8 cellular contexts compared by ENCODE assay signal in genomic region chr1:54888080-54888733, GRCh38. TPM values are rescaled to one million over a fixed set of nuclear protein-coding genes. Genes with fewer than 3 reads are reported as not detected.
A peak's percentile ranks its signal among the peaks of the same experiment; 100 is the strongest.
DNase-seq lines count a peak whose midpoint lies in the region; ATAC-seq, FAIRE-seq and TF ChIP-seq lines count a peak whose summit lies in the region.

No MANE protein-coding gene starts in this region.

- no peaks in the 10 kb centered on the region for H3K27me3 ChIP-seq in keratinocyte (ENCODE audit: control insufficient read depth, extremely low read depth, insufficient read depth, low read length)
- no peaks in the 10 kb centered on the region for H3K27me3 ChIP-seq in upper lobe of left lung

- H4K20me1 ChIP-seq in keratinocyte (ENCODE audit: control insufficient read depth, extremely low read depth, insufficient read depth, low read length) = peaks cover 32% of the 10 kb centered on the region

- no peak for ATAC-seq in activated CD8-positive, alpha-beta T cell treated with anti-CD3 and anti-CD28 coated beads, Interleukin-2, amount 10 ng/mL, durations not matched to agents 7 days and 5 days
- ATAC-seq in upper lobe of left lung (ENCODE audit: low FRiP score in 2 of 2) = peak in 1 of 2 donors; percentile 78
- no peak for ATAC-seq in GM21825 (IDR thresholded peaks at IDR 0.05; ENCODE audit: unreplicated experiment)

- FAIRE-seq in keratinocyte (lab: Jason Lieb, UNC) = peak; percentile 17

- CTCF ChIA-PET in activated CD8-positive, alpha-beta T cell treated with anti-CD3 and anti-CD28 coated beads, Interleukin-2, amount 10 ng/mL, durations not matched to agents 7 days and 5 days (lab: Charles Lee) = interaction anchor here (0.9 to 1.9 kb wide), 5 partner anchors 16 to 63 kb away, joined by 3 to 11 read pairs (median 5); no protein-coding TSS in a partner anchor

- peak overlapping the region in 1 of 3 experiments; percentile 93 for H3K4me3 ChIP-seq in keratinocyte (ENCODE audit: control insufficient read depth in 2 of 3, extremely low read depth in 1 of 3, insufficient read depth in 2 of 3, low read depth in 1 of 3, low read length in 3 of 3)
- peak overlapping the region in 3 of 4 donors; percentile 81 to 94 (median 90) for H3K4me3 ChIP-seq in upper lobe of left lung

- peaks cover 41% of the 10 kb centered on the region for H3K4me1 Mint-ChIP-seq in activated naive CD4-positive, alpha-beta T cell treated with anti-CD3 and anti-CD28 coated beads, Interleukin-2, amount 50 U/mL, for 24 hours
- H3K4me1 Mint-ChIP-seq in activated CD8-positive, alpha-beta T cell treated with anti-CD3 and anti-CD28 coated beads, Interleukin-2, amount 10 ng/mL, durations not matched to agents 7 days and 5 days (ENCODE audit: low read depth) = peaks cover 42% of the 10 kb centered on the region

- no peak for DNase-seq in activated naive CD4-positive, alpha-beta T cell treated with Interleukin-2 at 50 U/mL for 16 hours
- DNase-seq in activated CD8-positive, alpha-beta T cell treated with anti-CD3 and anti-CD28 coated beads, Interleukin-2, amount 10 ng/mL, durations not matched to agents 7 days and 5 days = no peak
- DNase-seq in keratinocyte (ENCODE audit: low read depth, low spot score) (no peak), upper lobe of left lung (peak in 1 of 2 donors; percentile 57), LoVo (ENCODE audit: low spot score) (no peak)
- no peak for DNase-seq in stimulated activated CD4-positive, alpha-beta T cell treated with anti-CD3 and anti-CD28 coated beads, Interleukin-2, amount 100 ng/mL, for 24 hours

- H3K27ac Mint-ChIP-seq in activated naive CD4-positive, alpha-beta T cell treated with anti-CD3 and anti-CD28 coated beads, Interleukin-2, amount 50 U/mL, for 24 hours = no peak overlapping the region
- no peak overlapping the region for H3K27ac Mint-ChIP-seq in activated CD8-positive, alpha-beta T cell treated with anti-CD3 and anti-CD28 coated beads, Interleukin-2, amount 10 ng/mL, durations not matched to agents 7 days and 5 days

- H3K36me3 Mint-ChIP-seq in activated naive CD4-positive, alpha-beta T cell treated with anti-CD3 and anti-CD28 coated beads, Interleukin-2, amount 50 U/mL, for 24 hours = no peaks in the 10 kb centered on the region
- peaks cover 25% of the 10 kb centered on the region for H3K36me3 Mint-ChIP-seq in activated CD8-positive, alpha-beta T cell treated with anti-CD3 and anti-CD28 coated beads, Interleukin-2, amount 10 ng/mL, durations not matched to agents 7 days and 5 days (ENCODE audit: low read depth)

- TF ChIP-seq CTCF in keratinocyte (optimal IDR thresholded peaks at IDR 0.05 in 1 of 3, IDR thresholded peaks at IDR 0.05 in 1 of 3, conservative IDR thresholded peaks at IDR 0.05 in 1 of 3; ENCODE audit: extremely low read depth in 1 of 3, insufficient read depth in 2 of 3, low read length in 3 of 3) = no peak
- TF ChIP-seq CTCF in upper lobe of left lung (IDR thresholded peaks at IDR 0.05) = no peak

- no peaks in the 10 kb centered on the region for H3K9me3 Mint-ChIP-seq in activated naive CD4-positive, alpha-beta T cell treated with anti-CD3 and anti-CD28 coated beads, Interleukin-2, amount 50 U/mL, for 24 hours
- H3K9me3 Mint-ChIP-seq in activated CD8-positive, alpha-beta T cell treated with anti-CD3 and anti-CD28 coated beads, Interleukin-2, amount 10 ng/mL, durations not matched to agents 7 days and 5 days (ENCODE audit: insufficient read depth) = no peaks in the 10 kb centered on the region

- POLR2A ChIA-PET in activated CD8-positive, alpha-beta T cell treated with anti-CD3 and anti-CD28 coated beads, Interleukin-2, amount 10 ng/mL, durations not matched to agents 7 days and 5 days (lab: Charles Lee) = no interaction called here

- peak overlapping the region; percentile 95 for H3K4me2 ChIP-seq in keratinocyte (ENCODE audit: control insufficient read depth, extremely low read depth, insufficient read depth, low read depth, low read length)

- peaks cover 38% of the 10 kb centered on the region for H3K79me2 ChIP-seq in keratinocyte (ENCODE audit: control insufficient read depth, insufficient read depth, low read length)

- H3K4me1 ChIP-seq in keratinocyte (ENCODE audit: control insufficient read depth, extremely low read depth, insufficient read depth, low read length) (peaks cover 44% of the 10 kb centered on the region), upper lobe of left lung (peaks cover 0 to 40% (median 36%) of the 10 kb centered on the region in 4 donors)

- dilution Hi-C loops in keratinocyte (cut with MboI; ENCODE audit: extremely low pct_ligation_motif_present, low sequenced_read_pairs) = no loop called here

- 51 to 67% methylated on average over 7 of the region's 7 CpGs for WGBS in upper lobe of left lung, 2 donors

- peak overlapping the region; percentile 76 for H3K9ac ChIP-seq in keratinocyte (ENCODE audit: control insufficient read depth, extremely low read depth, insufficient read depth, low read length)

- peak overlapping the region; percentile 67 for H2AFZ ChIP-seq in keratinocyte (ENCODE audit: control insufficient read depth, low read length)

- TF ChIP-seq POLR2A in upper lobe of left lung (IDR thresholded peaks at IDR 0.05) = no peak

- H3K4me3 Mint-ChIP-seq in activated naive CD4-positive, alpha-beta T cell treated with anti-CD3 and anti-CD28 coated beads, Interleukin-2, amount 50 U/mL, for 24 hours = peak overlapping the region; percentile 98
- H3K4me3 Mint-ChIP-seq in activated CD8-positive, alpha-beta T cell treated with anti-CD3 and anti-CD28 coated beads, Interleukin-2, amount 10 ng/mL, durations not matched to agents 7 days and 5 days = peak overlapping the region; percentile 92

- peaks cover 8% of the 10 kb centered on the region for H3K9me1 ChIP-seq in keratinocyte (ENCODE audit: control insufficient read depth, extremely low read depth, insufficient read depth, low read length)

- H3K36me3 ChIP-seq in keratinocyte (ENCODE audit: control insufficient read depth in 2 of 2, extremely low read depth in 1 of 2, insufficient read depth in 2 of 2, low read length in 2 of 2) (peaks cover 9 to 21% of the 10 kb centered on the region in 2 experiments), upper lobe of left lung (no peaks in the 10 kb centered on the region)

- peak overlapping the region; percentile 70 for H3K27ac ChIP-seq in keratinocyte (ENCODE audit: control insufficient read depth, insufficient read depth, low read length)
- peak overlapping the region; percentile 75 to 86 (median 82) for H3K27ac ChIP-seq in upper lobe of left lung

- TF ChIP-seq EP300 in upper lobe of left lung (IDR thresholded peaks at IDR 0.05) = peak in 1 of 4 donors; percentile 31

- peaks cover 4% of the 10 kb centered on the region for H3K27me3 Mint-ChIP-seq in activated naive CD4-positive, alpha-beta T cell treated with anti-CD3 and anti-CD28 coated beads, Interleukin-2, amount 50 U/mL, for 24 hours
- H3K27me3 Mint-ChIP-seq in activated CD8-positive, alpha-beta T cell treated with anti-CD3 and anti-CD28 coated beads, Interleukin-2, amount 10 ng/mL, durations not matched to agents 7 days and 5 days (ENCODE audit: low read depth) = peaks cover 29% of the 10 kb centered on the region

- H3K9me3 ChIP-seq in keratinocyte (ENCODE audit: control insufficient read depth, low read depth, low read length) (no peaks in the 10 kb centered on the region), upper lobe of left lung (no peaks in the 10 kb centered on the region)

RNA-seq across cellular contexts. Expression of gene DHCR24, which starts 1.2 kb away (rescaled TPM):
- 100 to 1,000 TPM; 140 to 151 TPM for total RNA-seq in activated CD8-positive, alpha-beta T cell treated with anti-CD3 and anti-CD28 coated beads, Interleukin-2, amount 10 ng/mL, durations not matched to agents 7 days and 5 days
- polyA plus RNA-seq in keratinocyte = 363 to 515 TPM (median 434 TPM) in 3 replicates
- polyA plus RNA-seq in keratinocyte (2011; ENCODE audit: low read depth) = 72.5 TPM
- 267 and 283 TPM in 2 replicates for polyA plus RNA-seq in keratinocyte (2011; cell fraction: cytosol; rRNA removed)
- polyA plus RNA-seq in keratinocyte (2011; cell fraction: nucleus; rRNA removed) = 731 and 733 TPM in 2 replicates
- polyA plus RNA-seq in keratinocyte (2012; ENCODE audit: low replicate concordance) = 262 and 434 TPM in 2 replicates
- polyA minus RNA-seq in keratinocyte = 1,082 to 2,772 TPM (median 1,362 TPM) in 3 replicates
- 743 TPM for polyA minus RNA-seq in keratinocyte (2011; cell fraction: cytosol; rRNA and poly(A)+ RNA removed)
- 1,029 and 1,296 TPM in 2 replicates for polyA minus RNA-seq in keratinocyte (2011; cell fraction: nucleus; rRNA and poly(A)+ RNA removed)
- total RNA-seq in upper lobe of left lung = 100 to 1,000 TPM; 188 to 863 (median 555) TPM
